Comparison of ENCODE assay signal across 17 cellular contexts in genomic region chr14:104237651-104238423, GRCh38.
"Had no signal": no experiment of that assay in that cellular context is flagged by ENCODE, and none has a peak within 500 bp of the region (broad histone marks: within the 10 kb centered on the region; RNA-seq: fewer than 3 reads in every experiment).

No MANE protein-coding gene starts in this region.

- H3K27ac Mint-ChIP-seq: activated T-cell treated with anti-CD3 and anti-CD28 coated beads, Interleukin-2, amount 50 U/mL, for 72 hours had no signal

- H3K4me3 Mint-ChIP-seq: activated T-cell treated with anti-CD3 and anti-CD28 coated beads, Interleukin-2, amount 50 U/mL, for 72 hours; naive B cell had no signal

- DNase-seq: activated CD4-positive, alpha-beta T cell treated with anti-CD3 and anti-CD28 coated beads, Interleukin-2, amount 50 U/mL, for 48 hours; activated CD4-positive, CD25-positive, alpha-beta regulatory T cell treated with anti-CD3 and anti-CD28 coated beads, Interleukin-2, amount 50 U/mL, for 72 hours; activated naive CD4-positive, alpha-beta T cell; activated T-cell treated with anti-CD3 and anti-CD28 coated beads, Interleukin-2, amount 50 U/mL, for 72 hours; central memory CD4-positive, alpha-beta T cell; effector memory CD4-positive, alpha-beta T cell; gastrocnemius medialis; kidney glomerular epithelial cell; midbrain; naive B cell; psoas muscle; SJCRH30; stimulated activated CD4-positive, alpha-beta T cell treated with anti-CD3 and anti-CD28 coated beads, Interleukin-2, amount 100 ng/mL, for 48 hours; SW 1271; thyroid gland had no signal

- H3K9me3 ChIP-seq: gastrocnemius medialis, thyroid gland had no signal

- H3K27ac ChIP-seq: epithelial cell of prostate, gastrocnemius medialis, psoas muscle, SJCRH30, thyroid gland had no signal

- ATAC-seq: activated T-cell treated with anti-CD3 and anti-CD28 coated beads, Interleukin-2, amount 50 U/mL, for 72 hours; gastrocnemius medialis; psoas muscle had no signal

- H3K27me3 ChIP-seq: SJCRH30, thyroid gland had no signal

- H3K4me1 ChIP-seq: gastrocnemius medialis, psoas muscle, SJCRH30, thyroid gland had no signal

- H3K4me3 ChIP-seq: gastrocnemius medialis, lung, psoas muscle, SJCRH30, thyroid gland had no signal

- H3K36me3 ChIP-seq: gastrocnemius medialis, thyroid gland had no signal
